In genomic region chr12:109432842-109433304, GRCh38 we compare ENCODE assay signal across 8 cellular contexts. TPM values are rescaled to one million over a fixed set of nuclear protein-coding genes. Genes with fewer than 3 reads are reported as not detected.
DNase-seq lines count a peak whose midpoint lies in the region; ATAC-seq, FAIRE-seq and TF ChIP-seq lines count a peak whose summit lies in the region.

No MANE protein-coding gene starts in this region.

- peak; percentile 96 for TF ChIP-seq CTCF in BE2C (IDR thresholded peaks at IDR 0.05; ENCODE audit: low read depth, low read length)
- peak; percentile 93 for TF ChIP-seq CTCF in bronchial epithelial cell (IDR thresholded peaks at IDR 0.05; ENCODE audit: insufficient read depth, low read length, severe bottlenecking)

- H3K36me3 ChIP-seq in BE2C (no peaks in the 10 kb centered on the region), H7 (replicated peaks; ENCODE audit: control insufficient read depth, insufficient read depth, low read length) (no peaks in the 10 kb centered on the region), bronchial epithelial cell (ENCODE audit: control insufficient read depth, insufficient read depth, low read length) (no peaks in the 10 kb centered on the region)

- H3K4me3 ChIP-seq in BE2C (ENCODE audit: low read depth, low read length), result no peak overlapping the region
- H3K4me3 ChIP-seq in H7 (ENCODE audit: insufficient read depth, low read depth, low read length), result no peak overlapping the region
- no peak overlapping the region for H3K4me3 ChIP-seq in bronchial epithelial cell (ENCODE audit: low read depth, low read length)

- ATAC-seq in GM18909 (IDR thresholded peaks at IDR 0.05; ENCODE audit: poor library complexity, unreplicated experiment), result no peak

- no peak for FAIRE-seq in bronchial epithelial cell (lab: Jason Lieb, UNC)

- H3K4me1 ChIP-seq in BE2C, result no peaks in the 10 kb centered on the region

- no peaks in the 10 kb centered on the region for H3K9me3 ChIP-seq in BE2C

- no peaks in the 10 kb centered on the region for H3K27me3 ChIP-seq in BE2C
- no peaks in the 10 kb centered on the region for H3K27me3 ChIP-seq in H7 (ENCODE audit: control insufficient read depth, insufficient read depth, low read length)
- no peaks in the 10 kb centered on the region for H3K27me3 ChIP-seq in bronchial epithelial cell (ENCODE audit: control insufficient read depth, insufficient read depth, low read length)

- DNase-seq in BE2C (peak; percentile 92), H7 (peak; percentile 74), NCI-H226 (peak; percentile 49), bronchial epithelial cell (ENCODE audit: low read depth) (peak; percentile 78), kidney tubule cell (ENCODE audit: low spot score) (peak; percentile 81)
- peak; percentile 52 to 71 (median 64) for DNase-seq in activated CD4-positive, CD25-positive, alpha-beta regulatory T cell (lab: John Stamatoyannopoulos, UW)
- DNase-seq in stimulated activated CD4-positive, alpha-beta T cell treated with anti-CD3 and anti-CD28 coated beads, Interleukin-2, amount 100 ng/mL, for 24 hours, result peak; percentile 83 to 86

RNA-seq across cellular contexts. Expression of gene KCTD10, which starts 44.2 kb away (rescaled TPM):
- 69.5 TPM for polyA plus RNA-seq in BE2C (2012; ENCODE audit: insufficient read depth, insufficient read length, low read depth)
- total RNA-seq in H7 (2014; rRNA removed; shearing (Covaris generic)), result 25.8 and 28.9 TPM in 2 replicates
- total RNA-seq in bronchial epithelial cell, result 20.8 and 22.9 TPM in 2 replicates

RNA-seq across cellular contexts. Expression of gene UBE3B, which starts 44.6 kb away (rescaled TPM):
- polyA plus RNA-seq in BE2C (2012; ENCODE audit: insufficient read depth, insufficient read length, low read depth), result 31.0 TPM
- total RNA-seq in H7 (2014; rRNA removed; shearing (Covaris generic)), result 17.0 and 30.8 TPM in 2 replicates
- 32.4 and 32.6 TPM in 2 replicates for total RNA-seq in bronchial epithelial cell
